Comparison of ENCODE assay signal across 14 cellular contexts in the genomic region with DNA sequence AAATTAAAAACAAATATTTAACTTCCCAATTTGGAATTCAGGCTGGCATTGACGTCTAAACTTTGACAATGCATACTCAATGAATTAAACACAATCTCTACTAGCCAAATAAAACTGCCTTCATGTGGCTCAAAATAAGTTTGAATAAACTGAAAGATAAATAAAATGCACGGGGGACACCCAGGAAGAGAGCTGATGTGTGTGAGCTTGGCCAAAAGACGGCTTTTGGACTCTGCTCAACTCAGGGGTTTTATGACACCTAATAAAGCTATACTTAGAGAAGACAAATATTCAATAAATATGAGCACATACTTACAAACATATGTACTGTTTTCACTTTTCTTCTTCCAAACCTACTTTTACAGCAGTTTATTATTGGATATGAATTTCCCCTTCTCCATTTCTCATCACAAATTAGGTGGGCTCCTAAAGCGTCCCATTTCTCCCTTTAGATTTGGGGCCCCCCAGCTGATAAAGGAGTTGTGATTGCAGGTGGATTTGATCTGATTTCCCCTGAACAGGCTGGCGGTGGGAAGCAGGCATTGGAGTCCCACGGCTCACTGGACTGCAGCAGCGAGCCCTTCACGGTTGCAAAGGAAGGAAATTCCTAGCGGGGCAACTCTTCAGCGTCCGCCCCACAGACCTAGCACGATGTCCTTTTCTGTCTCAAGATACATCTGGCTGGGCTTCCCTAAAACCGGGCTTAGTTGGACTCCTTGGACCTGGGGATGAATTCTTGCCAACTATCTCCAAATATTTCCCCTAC.
DNase-seq lines count a peak whose midpoint lies in the region; ATAC-seq and TF ChIP-seq lines count a peak whose summit lies in the region.
"Had no signal": no experiment of that assay in that cellular context is flagged by ENCODE, and none has a peak within 500 bp of the region (broad histone marks: within the 10 kb centered on the region; RNA-seq: fewer than 3 reads in every experiment).

No MANE protein-coding gene starts in this region.

- TF ChIP-seq RAD21 in SK-N-SH (IDR thresholded peaks at IDR 0.05; ENCODE audit: low read length) = no peak

- no peaks in the 10 kb centered on the region for H4K20me1 ChIP-seq in SK-N-SH (ENCODE audit: insufficient read depth)

- TF ChIP-seq CTCF in SK-N-SH (IDR thresholded peaks at IDR 0.05) (no peak), breast epithelium (IDR thresholded peaks at IDR 0.05) (no peak), tibial artery (IDR thresholded peaks at IDR 0.05) (no peak), mesothelial cell of epicardium (IDR thresholded peaks at IDR 0.05; ENCODE audit: unreplicated experiment) (no peak)

- no peak overlapping the region for H3K9ac ChIP-seq in SK-N-SH

- H3K36me3 Mint-ChIP-seq in naive B cell (peaks cover 0 to 7% of the 10 kb centered on the region in 2 donors), mesothelial cell of epicardium (no peaks in the 10 kb centered on the region)
- H3K36me3 Mint-ChIP-seq: memory B cell had no signal

- TF ChIP-seq EP300 in SK-N-SH (IDR thresholded peaks at IDR 0.05; ENCODE audit: borderline replicate concordance in 1 of 2, low read depth in 1 of 2, low read length in 1 of 2) = no peak

- no peak overlapping the region for H2AFZ ChIP-seq in SK-N-SH (ENCODE audit: low read depth)

- H3K4me3 Mint-ChIP-seq in naive B cell (peak overlapping the region in 5 of 8 donors; percentile 2 to 55 (median 54)), mesothelial cell of epicardium (no peak overlapping the region)
- H3K4me3 Mint-ChIP-seq: effector memory CD8-positive, alpha-beta T cell; memory B cell had no signal

- H3K4me3 ChIP-seq in SK-N-SH (ENCODE audit: low read depth in 2 of 2, low read length in 1 of 2) (peak overlapping the region in 1 of 2 experiments; percentile 38; a peak in 1 of 4 replicates), breast epithelium (peak overlapping the region; percentile 3 to 57 (median 16)), tibial artery (peak overlapping the region; percentile 19 to 38)

- H3K9me3 ChIP-seq in SK-N-SH = no peaks in the 10 kb centered on the region
- no peaks in the 10 kb centered on the region for H3K9me3 ChIP-seq in breast epithelium
- H3K9me3 ChIP-seq in tibial artery = no peaks in the 10 kb centered on the region

- POLR2A ChIA-PET in SK-N-SH (lab: Yijun Ruan, JAX) = no interaction called here

- no peak overlapping the region for H3K27ac ChIP-seq in SK-N-SH (ENCODE audit: low read depth in 2 of 2, low read length in 1 of 2)
- no peak overlapping the region for H3K27ac ChIP-seq in breast epithelium
- no peak overlapping the region for H3K27ac ChIP-seq in tibial artery

- H3K9me3 Mint-ChIP-seq in naive B cell (peaks cover 0 to 7% (median 0%) of the 10 kb centered on the region in 7 donors), mesothelial cell of epicardium (no peaks in the 10 kb centered on the region)
- H3K9me3 Mint-ChIP-seq: effector memory CD8-positive, alpha-beta T cell; memory B cell had no signal

- H3K4me1 ChIP-seq in SK-N-SH (ENCODE audit: control insufficient read depth in 1 of 2, insufficient read depth in 2 of 2, low read depth in 1 of 2, low read length in 1 of 2) = peaks cover 3 to 4% of the 10 kb centered on the region in 2 experiments; a peak in 1 of 4 replicates
- peaks cover 9 to 41% of the 10 kb centered on the region in 2 donors for H3K4me1 ChIP-seq in breast epithelium
- peaks cover 0 to 62% (median 57%) of the 10 kb centered on the region in 4 donors for H3K4me1 ChIP-seq in tibial artery

- H3K4me1 Mint-ChIP-seq in naive B cell = peaks cover 52 to 78% (median 64%) of the 10 kb centered on the region in 3 donors
- peaks cover 26% of the 10 kb centered on the region for H3K4me1 Mint-ChIP-seq in mesothelial cell of epicardium

- no peaks in the 10 kb centered on the region for H3K79me2 ChIP-seq in SK-N-SH (ENCODE audit: insufficient read depth)

- H3K27me3 ChIP-seq in SK-N-SH (ENCODE audit: insufficient read depth) (peaks cover 100% of the 10 kb centered on the region), breast epithelium (peaks cover 18 to 100% of the 10 kb centered on the region in 2 donors), tibial artery (peaks cover 0 to 100% of the 10 kb centered on the region in 2 donors)

- intact Hi-C loops in breast epithelium (cut with DNase I; ENCODE audit: low total_unique reads) = no loop called here
- intact Hi-C loops in tibial artery (cut with DNase I; ENCODE audit: low total_unique reads) = no loop called here

- DNase-seq in SK-N-SH = no peak
- DNase-seq in breast epithelium (ENCODE audit: low spot score in 2 of 2) = no peak
- no peak for DNase-seq in naive B cell
- DNase-seq in tibial artery = no peak
- DNase-seq in NCI-H526 (lab: John Stamatoyannopoulos, UW) = no peak
- DNase-seq in mesothelial cell of epicardium (ENCODE audit: low spot score in 2 of 2, unreplicated experiment in 2 of 2) = no peak
- DNase-seq: amygdala; effector memory CD8-positive, alpha-beta T cell; NCI-H1092 treated with DMSO at 0.1 percent for 48 hours; NCI-H526 treated with DMSO at 0.1 percent for 48 hours; SHP77 had no signal

- ATAC-seq in SK-N-SH treated with all-trans-retinoic acid at 6 μM for 48 hours (no peak), naive B cell (ENCODE audit: low read depth in 2 of 2) (no peak), GM21526 (IDR thresholded peaks at IDR 0.05; ENCODE audit: low FRiP score, unreplicated experiment) (no peak)
- ATAC-seq: effector memory CD8-positive, alpha-beta T cell had no signal

- H3F3A ChIP-seq in SK-N-SH (replicated peaks; ENCODE audit: insufficient read depth) = no peaks in the 10 kb centered on the region

- CTCF ChIA-PET in SK-N-SH (lab: Yijun Ruan, JAX) = interaction anchor here (0.9 to 3.8 kb wide), 5 partner anchors 11 to 463 kb away, joined by 3 to 30 read pairs (median 4); no protein-coding TSS in a partner anchor

- WGBS in SK-N-SH (ENCODE audit: low lambda C conversion rate) = 7% methylated on average over 13 of the region's 13 CpGs

- H3K27me3 Mint-ChIP-seq in naive B cell = peaks cover 76 to 96% (median 83%) of the 10 kb centered on the region in 3 donors
- H3K27me3 Mint-ChIP-seq in mesothelial cell of epicardium (ENCODE audit: low read depth) = peaks cover 96% of the 10 kb centered on the region

- H3K4me2 ChIP-seq in SK-N-SH = peak overlapping the region; percentile 65; the same call in 1 of the 2 replicates

- H3K27ac Mint-ChIP-seq in naive B cell (peak overlapping the region in 1 of 6 donors; percentile 36), mesothelial cell of epicardium (no peak overlapping the region)
- H3K27ac Mint-ChIP-seq: effector memory CD8-positive, alpha-beta T cell; memory B cell had no signal

- H3K9me2 ChIP-seq in SK-N-SH = no peaks in the 10 kb centered on the region

- no peak for TF ChIP-seq POLR2A in breast epithelium (IDR thresholded peaks at IDR 0.05)

- no peaks in the 10 kb centered on the region for H3K36me3 ChIP-seq in SK-N-SH (replicated peaks in 1 of 2; ENCODE audit: control insufficient read depth in 1 of 2, insufficient read depth in 2 of 2, low read length in 1 of 2)
- H3K36me3 ChIP-seq in breast epithelium = no peaks in the 10 kb centered on the region
- H3K36me3 ChIP-seq in tibial artery = no peaks in the 10 kb centered on the region

TF ChIP-seq in SK-N-SH, 30 proteins besides CTCF, POLR2A, EP300 and RAD21:
- TF ChIP-seq RFX5 (IDR thresholded peaks at IDR 0.05; ENCODE audit: low read length) (no peak), RXRA (IDR thresholded peaks at IDR 0.05; ENCODE audit: borderline replicate concordance, low read depth) (no peak), TAF1 (IDR thresholded peaks at IDR 0.05; ENCODE audit: borderline replicate concordance, low read depth, low read length) (no peak), GATA2 (CRISPR knock-in tag; IDR thresholded peaks at IDR 0.05) (no peak), CHD2 (IDR thresholded peaks at IDR 0.05; ENCODE audit: low read length, partially characterized antibody) (no peak), PBX3 (IDR thresholded peaks at IDR 0.05) (no peak)

TF ChIP-seq in SK-N-SH treated with all-trans-retinoic acid at 6 μM for 48 hours, 23 proteins besides CTCF, POLR2A, EP300 and RAD21 (continues in another document):
- TF ChIP-seq ZNF70 (CRISPR knock-in tag; IDR thresholded peaks at IDR 0.05) (no peak), GLIS3 (CRISPR knock-in tag; IDR thresholded peaks at IDR 0.05) (no peak), SNAI2 (CRISPR knock-in tag; IDR thresholded peaks at IDR 0.05) (no peak), TOX (CRISPR knock-in tag; IDR thresholded peaks at IDR 0.05; ENCODE audit: borderline replicate concordance) (no peak), ZNF8 (CRISPR knock-in tag; IDR thresholded peaks at IDR 0.05) (no peak), PPARA (CRISPR knock-in tag; IDR thresholded peaks at IDR 0.05; ENCODE audit: borderline replicate concordance) (no peak)
- TF ChIP-seq, protein P1, sequence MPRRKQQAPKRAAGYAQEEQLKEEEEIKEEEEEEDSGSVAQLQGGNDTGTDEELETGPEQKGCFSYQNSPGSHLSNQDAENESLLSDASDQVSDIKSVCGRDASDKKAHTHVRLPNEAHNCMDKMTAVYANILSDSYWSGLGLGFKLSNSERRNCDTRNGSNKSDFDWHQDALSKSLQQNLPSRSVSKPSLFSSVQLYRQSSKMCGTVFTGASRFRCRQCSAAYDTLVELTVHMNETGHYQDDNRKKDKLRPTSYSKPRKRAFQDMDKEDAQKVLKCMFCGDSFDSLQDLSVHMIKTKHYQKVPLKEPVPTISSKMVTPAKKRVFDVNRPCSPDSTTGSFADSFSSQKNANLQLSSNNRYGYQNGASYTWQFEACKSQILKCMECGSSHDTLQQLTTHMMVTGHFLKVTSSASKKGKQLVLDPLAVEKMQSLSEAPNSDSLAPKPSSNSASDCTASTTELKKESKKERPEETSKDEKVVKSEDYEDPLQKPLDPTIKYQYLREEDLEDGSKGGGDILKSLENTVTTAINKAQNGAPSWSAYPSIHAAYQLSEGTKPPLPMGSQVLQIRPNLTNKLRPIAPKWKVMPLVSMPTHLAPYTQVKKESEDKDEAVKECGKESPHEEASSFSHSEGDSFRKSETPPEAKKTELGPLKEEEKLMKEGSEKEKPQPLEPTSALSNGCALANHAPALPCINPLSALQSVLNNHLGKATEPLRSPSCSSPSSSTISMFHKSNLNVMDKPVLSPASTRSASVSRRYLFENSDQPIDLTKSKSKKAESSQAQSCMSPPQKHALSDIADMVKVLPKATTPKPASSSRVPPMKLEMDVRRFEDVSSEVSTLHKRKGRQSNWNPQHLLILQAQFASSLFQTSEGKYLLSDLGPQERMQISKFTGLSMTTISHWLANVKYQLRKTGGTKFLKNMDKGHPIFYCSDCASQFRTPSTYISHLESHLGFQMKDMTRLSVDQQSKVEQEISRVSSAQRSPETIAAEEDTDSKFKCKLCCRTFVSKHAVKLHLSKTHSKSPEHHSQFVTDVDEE (CRISPR knock-in tag; IDR thresholded peaks at IDR 0.05) = no peak
